In the genomic region with DNA sequence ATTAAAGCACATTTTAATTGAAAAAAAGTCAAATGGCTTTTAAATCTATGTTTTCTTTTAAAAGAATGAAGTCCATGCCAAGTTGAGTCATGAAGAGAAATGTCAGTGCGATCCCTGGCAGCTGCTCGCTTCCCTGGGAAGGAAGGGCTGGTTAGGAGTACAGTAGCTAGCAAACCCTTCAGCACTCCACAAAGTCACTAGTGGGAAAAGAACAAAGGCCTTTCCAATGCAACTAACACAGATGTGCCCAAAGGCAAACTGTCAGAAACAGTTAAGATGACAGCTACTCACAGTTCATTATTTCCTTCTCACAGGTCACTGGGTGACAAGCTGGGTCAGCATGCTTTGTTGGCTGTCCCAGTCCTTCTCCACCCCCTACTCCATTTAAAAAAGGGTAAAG, we compare ENCODE assay signal across 20 cellular contexts.
DNase-seq lines count a peak whose midpoint lies in the region; ATAC-seq and TF ChIP-seq lines count a peak whose summit lies in the region.
"Had no signal": no experiment of that assay in that cellular context is flagged by ENCODE, and none has a peak within 500 bp of the region (broad histone marks: within the 10 kb centered on the region; RNA-seq: fewer than 3 reads in every experiment).

No MANE protein-coding gene starts in this region.

- TF ChIP-seq CTCF in fibroblast of the aortic adventitia (IDR thresholded peaks at IDR 0.05; ENCODE audit: insufficient read depth, low read length): no peak

- no peak for ATAC-seq in GM19395 (IDR thresholded peaks at IDR 0.05; ENCODE audit: unreplicated experiment)

- DNase-seq in NCI-H345 (lab: John Stamatoyannopoulos, UW) (peak; percentile 42), NCI-H345 treated with DMSO at 0.1 percent for 48 hours (lab: John Stamatoyannopoulos, UW; ENCODE audit: unreplicated experiment) (no peak), RPMI7951 (ENCODE audit: low read depth) (peak; percentile 0), fibroblast of the aortic adventitia (ENCODE audit: low read depth) (peak; percentile 19), retina (peak; percentile 93), OCI-M1 (lab: John Stamatoyannopoulos, UW) (no peak), substantia nigra (lab: John Stamatoyannopoulos, UW) (no peak)
- DNase-seq: activated CD4-positive, alpha-beta memory T cell treated with anti-CD3 and anti-CD28 coated beads for 36 hours; activated CD4-positive, CD25-positive, alpha-beta regulatory T cell; activated naive CD4-positive, alpha-beta T cell; activated T-cell treated with anti-CD3 and anti-CD28 coated beads for 4 hours; amygdala; glutamatergic neuron; NCI-H1930; NCI-H510A; stimulated activated CD8-positive, alpha-beta memory T cell treated with anti-CD3 and anti-CD28 coated beads, Interleukin-4, amount 100 ng/mL, for 48 hours; T1000 had no signal

- H3K4me3 ChIP-seq in fibroblast of the aortic adventitia (ENCODE audit: low read depth, low read length): no peak overlapping the region
- H3K4me3 ChIP-seq: BLaER1 treated with 17β-estradiol and CSF1 and Interleukin-3, amounts not matched to agents 10 nM and 100 nM; vagina had no signal

- H3K27ac ChIP-seq in substantia nigra (ENCODE audit: low read depth, low read length, poor library complexity, severe bottlenecking): no peak overlapping the region
- H3K27ac ChIP-seq: BLaER1 treated with 17β-estradiol and CSF1 and Interleukin-3, amounts not matched to agents 10 nM and 100 nM; vagina had no signal

Comparison
In these comparisons a context has a peak if more than half of its experiments do, and no peak if none do; other contexts are left out.
1. DNase-seq: peak in NCI-H345 (single experiment), RPMI7951 (single experiment), fibroblast of the aortic adventitia (single experiment) and retina (single experiment); none in NCI-H345 treated with DMSO at 0.1 percent for 48 hours (single experiment), OCI-M1 (single experiment) and substantia nigra (0 of 49).